ENCODE assay signal across 7 cellular contexts in genomic region chr7:75238309-75238708, GRCh38.
DNase-seq lines count a peak whose midpoint lies in the region; ATAC-seq and TF ChIP-seq lines count a peak whose summit lies in the region.
"Not testable (repeated sequence)": the region's sequence is repeated elsewhere in the genome, so short reads cannot be mapped to it uniquely, and the experiment has no call there.

No MANE protein-coding gene starts in this region.

- CTCF ChIA-PET in activated CD4-positive, alpha-beta T cell treated with anti-CD3 and anti-CD28 coated beads for 36 hours (lab: Charles Lee), result not testable (repeated sequence)

- H3K27ac ChIP-seq in lower lobe of right lung; aorta (ENCODE audit: low read depth in 1 of 2, low read length in 2 of 2): not testable (repeated sequence)

- DNase-seq in activated CD4-positive, alpha-beta T cell treated with anti-CD3 and anti-CD28 coated beads for 36 hours; activated naive CD8-positive, alpha-beta T cell treated with anti-CD3 and anti-CD28 coated beads, Interleukin-2, amount 50 U/mL, for 24 hours; Right ventricle myocardium superior; left cardiac atrium; lower lobe of right lung; stimulated activated naive CD8-positive, alpha-beta T cell treated with anti-CD3 and anti-CD28 coated beads, Interleukin-15, Interleukin-2, amounts not matched to agents 100 U/mL and 50 U/mL, for 24 hours; aorta: not testable (repeated sequence)

- H3K36me3 ChIP-seq in lower lobe of right lung; aorta (ENCODE audit: control insufficient read depth in 1 of 2, insufficient read depth in 2 of 2, low read length in 1 of 2): not testable (repeated sequence)

- not testable (repeated sequence) for H3K27ac Mint-ChIP-seq in activated CD4-positive, alpha-beta T cell treated with anti-CD3 and anti-CD28 coated beads for 36 hours; activated naive CD8-positive, alpha-beta T cell treated with anti-CD3 and anti-CD28 coated beads, Interleukin-2, amount 50 U/mL, for 24 hours

- not testable (repeated sequence) for H3K4me3 Mint-ChIP-seq in activated CD4-positive, alpha-beta T cell treated with anti-CD3 and anti-CD28 coated beads for 36 hours; activated naive CD8-positive, alpha-beta T cell treated with anti-CD3 and anti-CD28 coated beads, Interleukin-2, amount 50 U/mL, for 24 hours

- H3K27me3 Mint-ChIP-seq in activated CD4-positive, alpha-beta T cell treated with anti-CD3 and anti-CD28 coated beads for 36 hours; activated naive CD8-positive, alpha-beta T cell treated with anti-CD3 and anti-CD28 coated beads, Interleukin-2, amount 50 U/mL, for 24 hours: not testable (repeated sequence)

- peak; percentile 5 for ATAC-seq in activated CD4-positive, alpha-beta T cell treated with anti-CD3 and anti-CD28 coated beads for 36 hours
- peak; percentile 38 for ATAC-seq in activated naive CD8-positive, alpha-beta T cell treated with anti-CD3 and anti-CD28 coated beads, Interleukin-2, amount 50 U/mL, for 24 hours
- ATAC-seq in Right ventricle myocardium superior (ENCODE audit: poor library complexity) (peak; percentile 2), left cardiac atrium (peak; percentile 9 to 43), lower lobe of right lung (peak; percentile 23 to 63), aorta (ENCODE audit: low FRiP score) (peak; percentile 6)
- peak; percentile 16 for ATAC-seq in stimulated activated naive CD8-positive, alpha-beta T cell treated with anti-CD3 and anti-CD28 coated beads, Interleukin-15, Interleukin-2, amounts not matched to agents 100 U/mL and 50 U/mL, for 24 hours

- not testable (repeated sequence) for H3K4me1 ChIP-seq in lower lobe of right lung; aorta (ENCODE audit: control insufficient read depth in 1 of 2, insufficient read depth in 2 of 2, low read length in 2 of 2)

- H3K9me3 Mint-ChIP-seq in activated CD4-positive, alpha-beta T cell treated with anti-CD3 and anti-CD28 coated beads for 36 hours (ENCODE audit: low read depth); activated naive CD8-positive, alpha-beta T cell treated with anti-CD3 and anti-CD28 coated beads, Interleukin-2, amount 50 U/mL, for 24 hours: not testable (repeated sequence)

- not testable (repeated sequence) for H3K4me1 Mint-ChIP-seq in activated CD4-positive, alpha-beta T cell treated with anti-CD3 and anti-CD28 coated beads for 36 hours; activated naive CD8-positive, alpha-beta T cell treated with anti-CD3 and anti-CD28 coated beads, Interleukin-2, amount 50 U/mL, for 24 hours

- TF ChIP-seq CTCF in lower lobe of right lung (IDR thresholded peaks at IDR 0.05), result not testable (repeated sequence)

- H3K36me3 Mint-ChIP-seq in activated CD4-positive, alpha-beta T cell treated with anti-CD3 and anti-CD28 coated beads for 36 hours (ENCODE audit: low read depth); activated naive CD8-positive, alpha-beta T cell treated with anti-CD3 and anti-CD28 coated beads, Interleukin-2, amount 50 U/mL, for 24 hours (ENCODE audit: low read depth): not testable (repeated sequence)

- not testable (repeated sequence) for H3K4me3 ChIP-seq in lower lobe of right lung; aorta (ENCODE audit: low read length in 2 of 2)

- H3K9me3 ChIP-seq in lower lobe of right lung; aorta (ENCODE audit: control insufficient read depth, low read length): not testable (repeated sequence)

- POLR2A ChIA-PET in activated CD4-positive, alpha-beta T cell treated with anti-CD3 and anti-CD28 coated beads for 36 hours (lab: Charles Lee), result not testable (repeated sequence)

- H3K27me3 ChIP-seq in lower lobe of right lung (ENCODE audit: low read depth); aorta (ENCODE audit: control insufficient read depth in 1 of 2, insufficient read depth in 2 of 2, low read length in 1 of 2): not testable (repeated sequence)

- intact Hi-C loops in activated CD4-positive, alpha-beta T cell treated with anti-CD3 and anti-CD28 coated beads for 36 hours (cut with DNase I, micrococcal nuclease); Right ventricle myocardium superior (cut with DNase I); left cardiac atrium (cut with DNase I); lower lobe of right lung (cut with DNase I); aorta (cut with DNase I): not testable (repeated sequence)

- no CpG with 5 or more reads among the region's 10 CpGs for WGBS in aorta, 2 donors
